Comparison of ENCODE assay signal across 16 cellular contexts in the genomic region with DNA sequence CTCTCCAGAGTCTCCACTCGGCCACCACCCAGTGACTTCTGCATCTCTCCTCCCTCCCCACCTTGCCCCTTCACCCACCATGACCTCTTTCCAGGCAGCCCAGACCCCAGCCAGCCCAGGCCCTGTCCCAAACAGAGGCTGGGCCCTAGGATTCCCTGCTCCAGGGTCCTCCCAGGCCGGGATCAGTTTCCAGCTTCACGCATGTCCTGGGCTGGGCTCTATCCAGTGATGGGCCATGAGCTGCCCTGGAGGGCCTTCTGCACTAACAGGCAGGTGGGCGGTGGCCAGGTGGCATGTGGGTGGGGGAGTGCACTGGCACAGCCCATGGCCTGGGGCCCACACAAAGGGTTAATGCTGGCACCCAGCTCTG.
"Had no signal": no experiment of that assay in that cellular context is flagged by ENCODE, and none has a peak within 500 bp of the region (broad histone marks: within the 10 kb centered on the region; RNA-seq: fewer than 3 reads in every experiment).

No MANE protein-coding gene starts in this region.

- H3K27ac Mint-ChIP-seq: activated CD8-positive, alpha-beta T cell treated with anti-CD3 and anti-CD28 coated beads for 36 hours; activated naive CD8-positive, alpha-beta T cell; activated T-cell treated with anti-CD3 and anti-CD28 coated beads, Interleukin-2, amount 50 U/mL, for 72 hours; brain; progenitor cell of endocrine pancreas; T-helper 17 cell had no signal

- ATAC-seq: activated T-cell treated with anti-CD3 and anti-CD28 coated beads, Interleukin-2, amount 50 U/mL, for 72 hours; foreskin keratinocyte; naive thymus-derived CD8-positive, alpha-beta T cell; T-helper 17 cell had no signal

- H3K4me3 ChIP-seq: right lobe of liver, thyroid gland, vagina had no signal

- H3K27ac ChIP-seq: foreskin keratinocyte, thyroid gland, vagina, WERI-Rb-1 had no signal

- H3K27me3 ChIP-seq: foreskin keratinocyte, right lobe of liver, thyroid gland, vagina had no signal

- H3K9me3 Mint-ChIP-seq: activated CD8-positive, alpha-beta T cell treated with anti-CD3 and anti-CD28 coated beads for 36 hours; naive thymus-derived CD8-positive, alpha-beta T cell had no signal

- H3K4me3 Mint-ChIP-seq: activated CD8-positive, alpha-beta T cell treated with anti-CD3 and anti-CD28 coated beads for 36 hours; activated naive CD8-positive, alpha-beta T cell; activated T-cell treated with anti-CD3 and anti-CD28 coated beads, Interleukin-2, amount 50 U/mL, for 72 hours; brain; naive thymus-derived CD8-positive, alpha-beta T cell; T-helper 17 cell had no signal

- H3K9me3 ChIP-seq: right lobe of liver, thyroid gland, vagina had no signal

- H3K27me3 Mint-ChIP-seq: activated CD8-positive, alpha-beta T cell treated with anti-CD3 and anti-CD28 coated beads for 36 hours; activated naive CD8-positive, alpha-beta T cell; brain; naive thymus-derived CD8-positive, alpha-beta T cell; progenitor cell of endocrine pancreas; T-helper 17 cell had no signal

- DNase-seq: activated CD4-positive, alpha-beta T cell treated with anti-CD3 and anti-CD28 coated beads for 4 hours; activated CD8-positive, alpha-beta T cell treated with anti-CD3 and anti-CD28 coated beads for 36 hours; activated gamma-delta T cell; activated T-cell treated with anti-CD3 and anti-CD28 coated beads, Interleukin-2, amount 50 U/mL, for 72 hours; effector memory CD4-positive, alpha-beta T cell; foreskin keratinocyte; nucleus accumbens; T-helper 17 cell; thyroid gland; WERI-Rb-1 had no signal

- H3K36me3 Mint-ChIP-seq: activated naive CD8-positive, alpha-beta T cell had no signal
